18 cellular contexts compared by ENCODE assay signal in genomic region chr10:131431978-131432690, GRCh38.
"Had no signal": no experiment of that assay in that cellular context is flagged by ENCODE, and none has a peak within 500 bp of the region (broad histone marks: within the 10 kb centered on the region; RNA-seq: fewer than 3 reads in every experiment).

No MANE protein-coding gene starts in this region.

- ATAC-seq: left colon; left ventricle myocardium superior; stimulated activated naive CD8-positive, alpha-beta T cell treated with anti-CD3 and anti-CD28 coated beads, Interleukin-15, Interleukin-2, amounts not matched to agents 100 U/mL and 50 U/mL, for 24 hours had no signal

- H3K4me3 ChIP-seq: hepatocyte, lung, right atrium auricular region, tibial artery had no signal

- DNase-seq: cortex of kidney; dorsolateral prefrontal cortex; effector CD8-positive, alpha-beta T cell; foreskin melanocyte; head of caudate nucleus; left colon; left ventricle myocardium superior; mesenchymal stem cell; midbrain; small intestine; stimulated activated CD4-positive, alpha-beta T cell treated with anti-CD3 and anti-CD28 coated beads, Interleukin-2, amount 100 ng/mL, for 48 hours; stimulated activated naive CD8-positive, alpha-beta T cell treated with anti-CD3 and anti-CD28 coated beads, Interleukin-15, Interleukin-2, amounts not matched to agents 100 U/mL and 50 U/mL, for 24 hours; tibial artery had no signal

- H2AFZ ChIP-seq: hepatocyte had no signal

- H3K36me3 Mint-ChIP-seq: natural killer cell treated with Interleukin-12 subunit alpha and Interleukin-12 subunit beta and Interleukin-15 and Interleukin-18, amount 100 ng/mL, for 72 hours had no signal

- H3K9me3 ChIP-seq: neutrophil, right atrium auricular region, tibial artery had no signal

- H3K4me1 ChIP-seq: right atrium auricular region had no signal

- H3K27me3 ChIP-seq: neutrophil, right atrium auricular region had no signal

- H3K27ac Mint-ChIP-seq: natural killer cell treated with Interleukin-12 subunit alpha and Interleukin-12 subunit beta and Interleukin-15 and Interleukin-18, amount 100 ng/mL, for 72 hours had no signal

- H3K4me2 ChIP-seq: hepatocyte had no signal

- H3K27ac ChIP-seq: dorsolateral prefrontal cortex, hepatocyte, neutrophil, right atrium auricular region, tibial artery had no signal

- H3K36me3 ChIP-seq: neutrophil, right atrium auricular region, tibial artery had no signal

- H3K4me3 Mint-ChIP-seq: natural killer cell treated with Interleukin-12 subunit alpha and Interleukin-12 subunit beta and Interleukin-15 and Interleukin-18, amount 100 ng/mL, for 72 hours had no signal

- H3K79me2 ChIP-seq: hepatocyte had no signal

- H3K9me3 Mint-ChIP-seq: natural killer cell treated with Interleukin-12 subunit alpha and Interleukin-12 subunit beta and Interleukin-15 and Interleukin-18, amount 100 ng/mL, for 72 hours had no signal
